ENCODE assay signal across 17 cellular contexts in the genomic region with DNA sequence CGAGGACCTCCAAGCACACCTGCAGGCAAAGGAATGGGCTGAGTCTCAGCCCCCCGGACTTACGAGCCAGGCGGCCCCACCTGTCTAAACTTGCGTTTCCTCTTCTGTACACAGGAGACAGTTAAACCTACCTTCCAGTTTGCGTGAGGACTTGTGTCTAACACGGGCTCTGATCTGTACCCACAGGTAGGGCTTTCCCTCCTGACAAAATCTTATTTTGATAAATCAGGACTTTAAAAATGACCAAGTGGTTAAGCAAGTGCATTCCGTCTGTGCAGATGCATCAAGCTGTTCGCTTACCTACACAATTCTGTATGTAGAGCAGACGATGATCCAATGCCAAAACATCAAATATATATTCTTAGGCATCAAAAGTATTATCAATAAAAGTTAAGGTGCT.
"Had no signal": no experiment of that assay in that cellular context is flagged by ENCODE, and none has a peak within 500 bp of the region (broad histone marks: within the 10 kb centered on the region; RNA-seq: fewer than 3 reads in every experiment).

No MANE protein-coding gene starts in this region.

- H3K4me3 ChIP-seq: breast epithelium, dorsolateral prefrontal cortex, mucosa of descending colon, smooth muscle cell had no signal

- H3K27me3 ChIP-seq: breast epithelium, dorsolateral prefrontal cortex, neutrophil had no signal

- H3K9me3 ChIP-seq: breast epithelium, mucosa of descending colon, neutrophil had no signal

- H3K27ac ChIP-seq: dorsolateral prefrontal cortex, neutrophil had no signal

- DNase-seq: activated CD4-positive, alpha-beta T cell treated with anti-CD3 and anti-CD28 coated beads, Interleukin-2, amount 50 U/mL, for 4 hours; activated CD8-positive, alpha-beta memory T cell treated with anti-CD3 and anti-CD28 coated beads, Interleukin-2, amount 10 ng/mL, durations not matched to agents 7 days and 5 days; activated gamma-delta T cell; activated naive CD8-positive, alpha-beta T cell treated with anti-CD3 and anti-CD28 coated beads for 36 hours; activated T-cell treated with anti-CD3 and anti-CD28 coated beads, Interleukin-2, amount 50 U/mL, for 24 hours; dorsolateral prefrontal cortex; foreskin melanocyte; naive thymus-derived CD8-positive, alpha-beta T cell; right cardiac atrium; stimulated activated naive CD4-positive, alpha-beta T cell; T-helper 17 cell had no signal

- H3K36me3 ChIP-seq: breast epithelium, neutrophil had no signal

- FAIRE-seq: endometrium, TTC549 had no signal

- ATAC-seq: activated CD8-positive, alpha-beta memory T cell treated with anti-CD3 and anti-CD28 coated beads, Interleukin-2, amount 10 ng/mL, durations not matched to agents 7 days and 5 days; naive thymus-derived CD8-positive, alpha-beta T cell; T-helper 17 cell had no signal
